In the genomic region with DNA sequence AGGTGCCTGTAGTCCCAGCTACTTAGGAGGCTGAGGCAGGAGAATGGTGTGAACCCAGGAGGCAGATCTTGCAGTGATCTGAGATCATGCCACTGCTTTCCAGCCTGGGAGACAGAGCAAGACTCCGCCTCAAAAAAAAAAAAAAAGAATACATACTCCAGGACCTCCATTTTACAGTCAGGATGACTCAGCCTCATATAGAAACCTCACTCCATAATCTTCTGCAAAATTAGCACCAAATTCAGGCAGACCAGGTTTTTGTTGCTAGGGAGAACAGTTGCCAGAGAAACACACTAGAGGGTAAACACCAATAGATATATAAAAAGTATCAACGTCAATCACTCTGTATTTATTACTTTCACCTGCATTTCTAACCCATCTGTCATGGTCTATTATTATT, we compare ENCODE assay signal across 1 cellular context.
A peak's percentile ranks its signal among the peaks of the same experiment; 100 is the strongest.
TF ChIP-seq lines count a peak whose summit lies in the region.

No MANE protein-coding gene starts in this region.

TF ChIP-seq in HEK293, 187 proteins besides CTCF, POLR2A, EP300 and RAD21 (continued from another document):
- TF ChIP-seq, protein P1, sequence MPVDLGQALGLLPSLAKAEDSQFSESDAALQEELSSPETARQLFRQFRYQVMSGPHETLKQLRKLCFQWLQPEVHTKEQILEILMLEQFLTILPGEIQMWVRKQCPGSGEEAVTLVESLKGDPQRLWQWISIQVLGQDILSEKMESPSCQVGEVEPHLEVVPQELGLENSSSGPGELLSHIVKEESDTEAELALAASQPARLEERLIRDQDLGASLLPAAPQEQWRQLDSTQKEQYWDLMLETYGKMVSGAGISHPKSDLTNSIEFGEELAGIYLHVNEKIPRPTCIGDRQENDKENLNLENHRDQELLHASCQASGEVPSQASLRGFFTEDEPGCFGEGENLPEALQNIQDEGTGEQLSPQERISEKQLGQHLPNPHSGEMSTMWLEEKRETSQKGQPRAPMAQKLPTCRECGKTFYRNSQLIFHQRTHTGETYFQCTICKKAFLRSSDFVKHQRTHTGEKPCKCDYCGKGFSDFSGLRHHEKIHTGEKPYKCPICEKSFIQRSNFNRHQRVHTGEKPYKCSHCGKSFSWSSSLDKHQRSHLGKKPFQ (tag by site-specific recombination; IDR thresholded peaks at IDR 0.05) = peak; percentile 18; the same call in 1 of the 2 replicates
- TF ChIP-seq, protein P2, sequence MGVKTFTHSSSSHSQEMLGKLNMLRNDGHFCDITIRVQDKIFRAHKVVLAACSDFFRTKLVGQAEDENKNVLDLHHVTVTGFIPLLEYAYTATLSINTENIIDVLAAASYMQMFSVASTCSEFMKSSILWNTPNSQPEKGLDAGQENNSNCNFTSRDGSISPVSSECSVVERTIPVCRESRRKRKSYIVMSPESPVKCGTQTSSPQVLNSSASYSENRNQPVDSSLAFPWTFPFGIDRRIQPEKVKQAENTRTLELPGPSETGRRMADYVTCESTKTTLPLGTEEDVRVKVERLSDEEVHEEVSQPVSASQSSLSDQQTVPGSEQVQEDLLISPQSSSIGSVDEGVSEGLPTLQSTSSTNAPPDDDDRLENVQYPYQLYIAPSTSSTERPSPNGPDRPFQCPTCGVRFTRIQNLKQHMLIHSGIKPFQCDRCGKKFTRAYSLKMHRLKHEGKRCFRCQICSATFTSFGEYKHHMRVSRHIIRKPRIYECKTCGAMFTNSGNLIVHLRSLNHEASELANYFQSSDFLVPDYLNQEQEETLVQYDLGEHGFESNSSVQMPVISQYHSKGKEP (tag by site-specific recombination; IDR thresholded peaks at IDR 0.05) = no peak
- TF ChIP-seq FEZF1 (tag by site-specific recombination; IDR thresholded peaks at IDR 0.05) = no peak
- TF ChIP-seq MYNN (tag by site-specific recombination; IDR thresholded peaks at IDR 0.05; ENCODE audit: borderline replicate concordance) = peak; percentile 81
